In the genomic region with DNA sequence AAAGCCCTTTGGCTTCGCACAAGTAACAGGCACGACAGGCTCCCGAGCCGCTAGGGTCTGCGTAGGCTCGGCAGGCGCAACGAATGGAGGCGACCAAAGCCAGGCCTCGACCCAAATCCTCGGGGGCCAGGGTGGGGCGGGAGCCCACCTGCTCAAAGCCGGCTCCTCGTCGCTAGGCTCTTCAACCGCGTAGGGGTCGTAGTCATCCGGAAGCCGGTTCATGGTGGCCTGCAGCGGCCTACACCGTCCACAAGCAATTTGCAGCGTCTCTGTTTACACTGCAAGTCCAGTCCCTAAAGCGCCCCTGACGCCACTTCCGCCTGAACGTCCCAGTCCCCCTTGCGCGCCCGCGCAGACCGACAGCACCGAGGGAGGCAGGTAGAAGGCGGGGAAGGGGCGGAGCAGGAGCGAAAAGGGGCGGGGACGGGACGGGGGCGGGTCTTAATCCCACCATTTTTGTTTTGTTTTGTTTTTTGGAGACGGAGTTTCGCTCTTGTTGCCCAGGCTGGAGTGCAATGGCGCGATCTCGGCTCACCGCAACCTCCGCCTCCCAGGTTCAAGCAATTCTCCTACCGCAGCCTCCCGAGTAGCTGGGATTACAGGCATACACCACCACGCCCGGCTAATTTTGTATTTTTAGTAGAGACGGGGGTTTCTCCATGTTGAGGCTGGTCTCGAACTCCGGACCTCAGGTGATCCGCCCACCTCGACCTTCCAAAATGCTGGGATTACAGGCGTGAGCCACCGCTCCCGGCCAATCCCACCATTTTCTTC, we compare ENCODE assay signal across 8 cellular contexts. TPM values are rescaled to one million over a fixed set of nuclear protein-coding genes. Genes with fewer than 3 reads are reported as not detected.
DNase-seq lines count a peak whose midpoint lies in the region; ATAC-seq and TF ChIP-seq lines count a peak whose summit lies in the region.

A gene with protein sequence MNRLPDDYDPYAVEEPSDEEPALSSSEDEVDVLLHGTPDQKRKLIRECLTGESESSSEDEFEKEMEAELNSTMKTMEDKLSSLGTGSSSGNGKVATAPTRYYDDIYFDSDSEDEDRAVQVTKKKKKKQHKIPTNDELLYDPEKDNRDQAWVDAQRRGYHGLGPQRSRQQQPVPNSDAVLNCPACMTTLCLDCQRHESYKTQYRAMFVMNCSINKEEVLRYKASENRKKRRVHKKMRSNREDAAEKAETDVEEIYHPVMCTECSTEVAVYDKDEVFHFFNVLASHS (minus strand): TSS at position 295 of the 774 bp plus-strand sequence. CDS start 73 bp downstream, at position 222.

- H3K9ac ChIP-seq in NT2/D1 (ENCODE audit: insufficient read length, low read depth) = peak within 1 kb of the TSS; percentile 93

- peak; percentile 64; the same call in 1 of the 2 replicates for TF ChIP-seq CTCF in HEK293 (tag by site-specific recombination; IDR thresholded peaks at IDR 0.05)

- peak within 1 kb of the TSS; percentile 90 for H3K4me3 Mint-ChIP-seq in activated naive CD4-positive, alpha-beta T cell treated with anti-CD3 and anti-CD28 coated beads, Interleukin-2, amount 10 ng/mL, durations not matched to agents 7 days and 5 days

- peaks cover 12 to 15% of the 10 kb centered on the region in 2 experiments; a peak in 2 of 3 replicates for H3K36me3 ChIP-seq in HEK293 (ENCODE audit: control insufficient read depth in 2 of 2, insufficient read depth in 1 of 2, low read length in 2 of 2)
- H3K36me3 ChIP-seq in NT2/D1 (ENCODE audit: insufficient read depth, insufficient read length, low read length) = peaks cover 10% of the 10 kb centered on the region
- H3K36me3 ChIP-seq in urinary bladder (ENCODE audit: insufficient read depth) = no peaks in the 10 kb centered on the region

- H3K27ac Mint-ChIP-seq in activated naive CD4-positive, alpha-beta T cell treated with anti-CD3 and anti-CD28 coated beads, Interleukin-2, amount 10 ng/mL, durations not matched to agents 7 days and 5 days = peak within 1 kb of the TSS; percentile 97

- DNase-seq in GM04504 (ENCODE audit: low read depth) (peak; percentile 92), NT2/D1 (ENCODE audit: low read depth, low spot score) (peak; percentile 89), Right ventricle myocardium inferior (ENCODE audit: missing footprints) (peak; percentile 100), posterior vena cava (ENCODE audit: low spot score) (peak; percentile 99), Kasumi-1 (lab: John Stamatoyannopoulos, UW) (no peak)
- DNase-seq in activated naive CD4-positive, alpha-beta T cell treated with anti-CD3 and anti-CD28 coated beads, Interleukin-2, amount 10 ng/mL, durations not matched to agents 7 days and 5 days = peak; percentile 97

- peak; percentile 99 for ATAC-seq in Right ventricle myocardium inferior

- 2% methylated on average over 59 of the region's 59 CpGs for WGBS in urinary bladder

- H3K27ac ChIP-seq in HEK293 (ENCODE audit: extremely low read depth, low read depth, low read length) (peak within 1 kb of the TSS; percentile 93), urinary bladder (ENCODE audit: low read depth) (peak within 1 kb of the TSS; percentile 96)

- peak within 1 kb of the TSS; percentile 93 for H3K4me3 ChIP-seq in HEK293 (ENCODE audit: low read depth, low read length)
- H3K4me3 ChIP-seq in NT2/D1 (ENCODE audit: insufficient read length, low read depth) = peak within 1 kb of the TSS; percentile 91
- H3K4me3 ChIP-seq in urinary bladder (ENCODE audit: low read depth, low read length) = peak within 1 kb of the TSS; percentile 88

- H3K9me3 Mint-ChIP-seq in activated naive CD4-positive, alpha-beta T cell treated with anti-CD3 and anti-CD28 coated beads, Interleukin-2, amount 10 ng/mL, durations not matched to agents 7 days and 5 days = no peaks in the 10 kb centered on the region

- no peaks in the 10 kb centered on the region for H3K27me3 Mint-ChIP-seq in activated naive CD4-positive, alpha-beta T cell treated with anti-CD3 and anti-CD28 coated beads, Interleukin-2, amount 10 ng/mL, durations not matched to agents 7 days and 5 days

- H3K36me3 Mint-ChIP-seq in activated naive CD4-positive, alpha-beta T cell treated with anti-CD3 and anti-CD28 coated beads, Interleukin-2, amount 10 ng/mL, durations not matched to agents 7 days and 5 days = peaks cover 9% of the 10 kb centered on the region

- intact Hi-C loops in Right ventricle myocardium inferior (cut with DNase I) = loop anchor here (5.0 kb wide), 1 partner anchor 77 kb away; the partner anchor contains the start of gene SPTSSA
- intact Hi-C loops in posterior vena cava (cut with DNase I) = no loop called here

- POLR2A ChIA-PET in HEK293 (lab: Yijun Ruan, JAX) = no interaction called here

- H3K27me3 ChIP-seq in NT2/D1 (ENCODE audit: insufficient read depth, insufficient read length) = no peaks in the 10 kb centered on the region

- CTCF ChIA-PET in HEK293 (lab: Yijun Ruan, JAX) = no interaction called here
- CTCF ChIA-PET in activated naive CD4-positive, alpha-beta T cell treated with anti-CD3 and anti-CD28 coated beads, Interleukin-2, amount 10 ng/mL, durations not matched to agents 7 days and 5 days (lab: Charles Lee) = no interaction called here

- peaks cover 31% of the 10 kb centered on the region for H3K4me1 Mint-ChIP-seq in activated naive CD4-positive, alpha-beta T cell treated with anti-CD3 and anti-CD28 coated beads, Interleukin-2, amount 10 ng/mL, durations not matched to agents 7 days and 5 days

- no peaks in the 10 kb centered on the region for H3K9me3 ChIP-seq in HEK293 (ENCODE audit: control insufficient read depth, insufficient read depth, low read depth, low read length)
- H3K9me3 ChIP-seq in NT2/D1 (ENCODE audit: insufficient read depth, low read length) = no peaks in the 10 kb centered on the region

- H3K4me1 ChIP-seq in HEK293 (ENCODE audit: control insufficient read depth, insufficient read depth, low read length) (0 out of 2 replicates have a peak, but pooled peaks cover 2% of the 10 kb centered on the region), NT2/D1 (ENCODE audit: insufficient read depth, insufficient read length) (peaks cover 2% of the 10 kb centered on the region), urinary bladder (ENCODE audit: insufficient read depth) (no peaks in the 10 kb centered on the region)

TF ChIP-seq in HEK293, 187 proteins besides CTCF, POLR2A, EP300 and RAD21 (continues in another document):
- no peak; the same call in 1 of the 2 replicates for TF ChIP-seq TSHZ1 (tag by site-specific recombination; IDR thresholded peaks at IDR 0.05; ENCODE audit: borderline replicate concordance)
- TF ChIP-seq ZNF146 (tag by site-specific recombination; IDR thresholded peaks at IDR 0.05) = no peak
- TF ChIP-seq ZNF792 (tag by site-specific recombination; IDR thresholded peaks at IDR 0.05) = no peak
- TF ChIP-seq ZNF140 (tag by site-specific recombination; IDR thresholded peaks at IDR 0.05) = no peak
- no peak for TF ChIP-seq ZNF488 (tag by site-specific recombination; IDR thresholded peaks at IDR 0.05)
- peak; percentile 89 for TF ChIP-seq ZNF600 (tag by site-specific recombination; IDR thresholded peaks at IDR 0.05)
- no peak for TF ChIP-seq HOXA7 (CRISPR knock-in tag; IDR thresholded peaks at IDR 0.05; ENCODE audit: borderline replicate concordance)
- no peak for TF ChIP-seq ZNF174 (tag by site-specific recombination; IDR thresholded peaks at IDR 0.05)
- TF ChIP-seq ZNF658 (tag by site-specific recombination; IDR thresholded peaks at IDR 0.05) = no peak
- TF ChIP-seq ZBTB48 (tag by site-specific recombination; IDR thresholded peaks at IDR 0.05) = peak; percentile 99
- no peak for TF ChIP-seq ZNF132 (tag by site-specific recombination; IDR thresholded peaks at IDR 0.05; ENCODE audit: borderline replicate concordance)
- TF ChIP-seq KLF9 (tag by site-specific recombination; IDR thresholded peaks at IDR 0.05; ENCODE audit: low read depth) = peak; percentile 82

RNA-seq across cellular contexts. Expression of the gene that starts here (rescaled TPM):
- total RNA-seq in Right ventricle myocardium inferior (16.7 TPM), posterior vena cava (10 to 100 TPM; 22.4 to 30.9 TPM), urinary bladder (61.5 TPM)
- 44.9 TPM for polyA plus RNA-seq in urinary bladder

Comparison
In these comparisons a context has a peak if more than half of its experiments do, and no peak if none do; other contexts are left out.
1. DNase-seq: peak in GM04504 (single experiment), NT2/D1 (single experiment), activated naive CD4-positive, alpha-beta T cell treated with anti-CD3 and anti-CD28 coated beads, Interleukin-2, amount 10 ng/mL, durations not matched to agents 7 days and 5 days (single experiment), Right ventricle myocardium inferior (single experiment) and posterior vena cava (single experiment); none in Kasumi-1 (0 of 2).
2. Peak in every context shown above with its lines, with median percentiles within 50 percentile points of each other: H3K4me3 ChIP-seq.